34 cellular contexts compared by ENCODE assay signal in genomic region chr21:36534656-36535055, GRCh38. TPM values are rescaled to one million over a fixed set of nuclear protein-coding genes. Genes with fewer than 3 reads are reported as not detected.
"Had no signal": no experiment of that assay in that cellular context is flagged by ENCODE, and none has a peak within 500 bp of the region (broad histone marks: within the 10 kb centered on the region; RNA-seq: fewer than 3 reads in every experiment).

No MANE protein-coding gene starts in this region.

- H3K27me3 ChIP-seq: pancreas, testis had no signal

- H3K4me1 Mint-ChIP-seq: activated CD4-positive, alpha-beta T cell treated with anti-CD3 and anti-CD28 coated beads, Interleukin-2, amount 10 ng/mL, durations not matched to agents 7 days and 5 days; activated T-helper 17 cell treated with anti-CD3 and anti-CD28 coated beads, Interleukin-2, amount 50 U/mL, for 72 hours; mesothelial cell of epicardium; naive B cell had no signal

- H3K27ac Mint-ChIP-seq: activated CD4-positive, alpha-beta T cell treated with anti-CD3 and anti-CD28 coated beads, Interleukin-2, amount 10 ng/mL, durations not matched to agents 7 days and 5 days; activated CD8-positive, alpha-beta T cell treated with anti-CD3 and anti-CD28 coated beads for 36 hours; activated naive CD4-positive, alpha-beta T cell treated with anti-CD3 and anti-CD28 coated beads, Interleukin-2, amount 50 U/mL, for 72 hours; activated T-helper 17 cell treated with anti-CD3 and anti-CD28 coated beads, Interleukin-2, amount 50 U/mL, for 72 hours; immature natural killer cell; mesothelial cell of epicardium; naive B cell; nephron progenitor cell had no signal

- ATAC-seq: activated CD8-positive, alpha-beta T cell treated with anti-CD3 and anti-CD28 coated beads for 36 hours; activated T-cell treated with anti-CD3 and anti-CD28 coated beads, Interleukin-2, amount 50 U/mL, for 4 hours; gastroesophageal sphincter; left colon; pancreas; sciatic nerve; stimulated activated naive CD8-positive, alpha-beta T cell treated with anti-CD3 and anti-CD28 coated beads, Interleukin-15, Interleukin-2, amounts not matched to agents 100 U/mL and 50 U/mL, for 24 hours had no signal

- H3K4me1 ChIP-seq: breast epithelium, gastroesophageal sphincter, pancreas, prostate gland, testis, transverse colon had no signal

- DNase-seq: activated CD4-positive, alpha-beta T cell treated with anti-CD3 and anti-CD28 coated beads, Interleukin-2, amount 10 ng/mL, durations not matched to agents 7 days and 5 days; activated CD4-positive, CD25-positive, alpha-beta regulatory T cell treated with anti-CD3 and anti-CD28 coated beads, Interleukin-2, amount 50 U/mL, for 72 hours; activated CD8-positive, alpha-beta T cell treated with anti-CD3 and anti-CD28 coated beads for 36 hours; activated naive CD4-positive, alpha-beta T cell; activated T-cell treated with anti-CD3 and anti-CD28 coated beads, Interleukin-2, amount 50 U/mL, for 4 hours; central memory CD4-positive, alpha-beta T cell; hippocampal formation; immature natural killer cell; kidney; left colon; mammary epithelial cell; naive B cell; nephron progenitor cell; nucleus accumbens; pancreas; retina; stimulated activated CD4-positive, alpha-beta T cell treated with anti-CD3 and anti-CD28 coated beads, Interleukin-12 subunit alpha, Interleukin-12 subunit beta, amount 100 ng/mL, for 4 hours; stimulated activated CD4-positive, alpha-beta T cell treated with anti-CD3 and anti-CD28 coated beads, Interleukin-4, amount 100 ng/mL, for 1 hour; stimulated activated naive CD8-positive, alpha-beta T cell treated with anti-CD3 and anti-CD28 coated beads, Interleukin-15, Interleukin-2, amounts not matched to agents 100 U/mL and 50 U/mL, for 24 hours; testis; transverse colon; WERI-Rb-1 had no signal

- H3K36me3 Mint-ChIP-seq: activated naive CD4-positive, alpha-beta T cell treated with anti-CD3 and anti-CD28 coated beads, Interleukin-2, amount 50 U/mL, for 72 hours; immature natural killer cell; mesothelial cell of epicardium; naive B cell had no signal

- H3K9me3 ChIP-seq: breast epithelium, gastroesophageal sphincter, pancreas, prostate gland, testis, transverse colon had no signal

- H3K27me3 Mint-ChIP-seq: activated CD8-positive, alpha-beta T cell treated with anti-CD3 and anti-CD28 coated beads for 36 hours; naive B cell had no signal

- H3K36me3 ChIP-seq: breast epithelium, gastroesophageal sphincter, pancreas, prostate gland, transverse colon, WERI-Rb-1 had no signal

- H3K27ac ChIP-seq: breast epithelium, gastroesophageal sphincter, pancreas, prostate gland, skin epidermis, testis, transverse colon, WERI-Rb-1 had no signal

- H3K9me3 Mint-ChIP-seq: activated CD4-positive, alpha-beta T cell treated with anti-CD3 and anti-CD28 coated beads, Interleukin-2, amount 10 ng/mL, durations not matched to agents 7 days and 5 days; activated CD8-positive, alpha-beta T cell treated with anti-CD3 and anti-CD28 coated beads for 36 hours; activated naive CD4-positive, alpha-beta T cell treated with anti-CD3 and anti-CD28 coated beads, Interleukin-2, amount 50 U/mL, for 72 hours; activated T-cell treated with anti-CD3 and anti-CD28 coated beads, Interleukin-2, amount 50 U/mL, for 4 hours; activated T-helper 17 cell treated with anti-CD3 and anti-CD28 coated beads, Interleukin-2, amount 50 U/mL, for 72 hours; immature natural killer cell; mesothelial cell of epicardium; naive B cell; nephron progenitor cell had no signal

- FAIRE-seq: endothelial cell of umbilical vein, kidney, pancreas, TTC549 had no signal

- H3K4me3 Mint-ChIP-seq: activated CD4-positive, alpha-beta T cell treated with anti-CD3 and anti-CD28 coated beads, Interleukin-2, amount 10 ng/mL, durations not matched to agents 7 days and 5 days; activated CD8-positive, alpha-beta T cell treated with anti-CD3 and anti-CD28 coated beads for 36 hours; activated T-cell treated with anti-CD3 and anti-CD28 coated beads, Interleukin-2, amount 50 U/mL, for 4 hours; activated T-helper 17 cell treated with anti-CD3 and anti-CD28 coated beads, Interleukin-2, amount 50 U/mL, for 72 hours; immature natural killer cell; mesothelial cell of epicardium; naive B cell; nephron progenitor cell had no signal

- H3K4me3 ChIP-seq: breast epithelium, gastroesophageal sphincter, pancreas, prostate gland, skin epidermis, testis, transverse colon had no signal

RNA-seq across cellular contexts. Expression of gene CLDN14, which starts 54.7 kb away (rescaled TPM):
- total RNA-seq: activated CD4-positive, alpha-beta T cell treated with anti-CD3 and anti-CD28 coated beads, Interleukin-2, amount 10 ng/mL, durations not matched to agents 7 days and 5 days; activated CD8-positive, alpha-beta T cell treated with anti-CD3 and anti-CD28 coated beads for 36 hours; activated naive CD4-positive, alpha-beta T cell treated with anti-CD3 and anti-CD28 coated beads, Interleukin-2, amount 50 U/mL, for 72 hours; activated T-cell treated with anti-CD3 and anti-CD28 coated beads, Interleukin-2, amount 50 U/mL, for 4 hours; breast epithelium; fibroblast of lung; fibroblast of villous mesenchyme; mammary epithelial cell; mesothelial cell of epicardium; prostate gland; transverse colon had no signal
- polyA plus RNA-seq: fibroblast of lung, immature natural killer cell, mammary epithelial cell had no signal
